23 cellular contexts compared by ENCODE assay signal in the genomic region with DNA sequence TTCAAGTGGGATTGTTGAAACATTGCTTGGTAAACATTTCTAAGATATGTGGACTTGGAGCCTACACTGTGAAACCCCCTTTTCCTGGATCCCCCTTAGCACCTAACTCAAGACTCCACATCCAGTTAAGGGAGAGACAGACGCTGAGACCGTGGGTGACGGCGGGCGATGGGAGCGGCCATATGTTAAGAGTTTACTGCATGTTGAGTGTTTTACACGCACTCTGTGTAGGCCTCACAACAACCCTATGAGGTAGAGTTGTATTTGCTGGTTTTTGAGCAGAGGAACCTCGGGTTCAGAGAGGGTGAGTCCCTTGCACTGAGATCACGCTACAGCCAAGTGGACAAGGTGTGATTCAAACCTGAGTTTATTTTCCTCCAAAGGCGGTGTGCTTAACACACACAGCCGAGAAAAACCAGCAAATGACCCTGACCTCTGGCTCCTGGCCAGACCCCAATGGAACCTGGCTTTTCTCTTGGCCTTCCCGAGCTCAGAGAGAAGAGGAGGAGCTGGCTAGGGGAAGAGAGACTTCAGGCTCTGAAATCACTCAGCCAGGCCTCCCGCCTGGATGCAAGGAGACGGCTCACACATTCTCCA. TPM values are rescaled to one million over a fixed set of nuclear protein-coding genes. Genes with fewer than 3 reads are reported as not detected.
"Had no signal": no experiment of that assay in that cellular context is flagged by ENCODE, and none has a peak within 500 bp of the region (broad histone marks: within the 10 kb centered on the region; RNA-seq: fewer than 3 reads in every experiment).

No MANE protein-coding gene starts in this region.

- H3K27ac ChIP-seq: esophagus squamous epithelium, gastroesophageal sphincter, heart left ventricle, sigmoid colon, tibial artery had no signal

- H3K9me3 Mint-ChIP-seq: activated CD4-positive, alpha-beta memory T cell treated with anti-CD3 and anti-CD28 coated beads, Interleukin-2, amount 10 ng/mL, durations not matched to agents 7 days and 5 days; activated CD4-positive, alpha-beta T cell treated with anti-CD3 and anti-CD28 coated beads, Interleukin-2, amount 10 ng/mL, durations not matched to agents 24 days and 14 days; activated naive CD4-positive, alpha-beta T cell treated with anti-CD3 and anti-CD28 coated beads, Interleukin-2, amount 10 ng/mL, durations not matched to agents 7 days and 5 days; brain; natural killer cell treated with Interleukin-12 subunit alpha and Interleukin-12 subunit beta and Interleukin-15 and Interleukin-18, amount 100 ng/mL, for 72 hours had no signal

- H3K36me3 ChIP-seq: gastroesophageal sphincter, sigmoid colon had no signal

- H3K36me3 Mint-ChIP-seq: activated naive CD4-positive, alpha-beta T cell treated with anti-CD3 and anti-CD28 coated beads, Interleukin-2, amount 10 ng/mL, durations not matched to agents 7 days and 5 days; natural killer cell treated with Interleukin-12 subunit alpha and Interleukin-12 subunit beta and Interleukin-15 and Interleukin-18, amount 100 ng/mL, for 72 hours had no signal

- DNase-seq: activated CD4-positive, alpha-beta memory T cell treated with anti-CD3 and anti-CD28 coated beads, Interleukin-2, amount 10 ng/mL, durations not matched to agents 7 days and 5 days; activated CD4-positive, alpha-beta T cell treated with anti-CD3 and anti-CD28 coated beads, Interleukin-2, amount 10 ng/mL, durations not matched to agents 24 days and 14 days; activated effector memory CD4-positive, alpha-beta T cell treated with anti-CD3 and anti-CD28 coated beads, Interleukin-2, amount 50 U/mL, for 16 hours; activated naive CD4-positive, alpha-beta T cell treated with anti-CD3 and anti-CD28 coated beads, Interleukin-2, amount 10 ng/mL, durations not matched to agents 7 days and 5 days; central memory CD4-positive, alpha-beta T cell; esophagus squamous epithelium; heart left ventricle; left cardiac atrium; midbrain; nucleus accumbens; sigmoid colon; SK-N-SH; stimulated activated CD4-positive, alpha-beta T cell treated with anti-CD3 and anti-CD28 coated beads, Interleukin-15, amount 100 ng/mL, for 24 hours; stimulated activated naive CD4-positive, alpha-beta T cell treated with Interleukin-2 at 50 U/mL for 16 hours; T-helper 2 cell; tibial artery had no signal

- H3K4me1 Mint-ChIP-seq: activated CD4-positive, alpha-beta memory T cell treated with anti-CD3 and anti-CD28 coated beads, Interleukin-2, amount 10 ng/mL, durations not matched to agents 7 days and 5 days; activated naive CD4-positive, alpha-beta T cell treated with anti-CD3 and anti-CD28 coated beads, Interleukin-2, amount 10 ng/mL, durations not matched to agents 7 days and 5 days had no signal

- H3K4me3 Mint-ChIP-seq: activated CD4-positive, alpha-beta memory T cell treated with anti-CD3 and anti-CD28 coated beads, Interleukin-2, amount 10 ng/mL, durations not matched to agents 7 days and 5 days; activated CD4-positive, alpha-beta T cell treated with anti-CD3 and anti-CD28 coated beads, Interleukin-2, amount 10 ng/mL, durations not matched to agents 24 days and 14 days; activated naive CD4-positive, alpha-beta T cell treated with anti-CD3 and anti-CD28 coated beads, Interleukin-2, amount 10 ng/mL, durations not matched to agents 7 days and 5 days; brain; natural killer cell treated with Interleukin-12 subunit alpha and Interleukin-12 subunit beta and Interleukin-15 and Interleukin-18, amount 100 ng/mL, for 72 hours had no signal

- ATAC-seq: activated CD4-positive, CD25-positive, alpha-beta regulatory T cell treated with anti-CD3 and anti-CD28 coated beads, Interleukin-2, amount 50 U/mL, for 24 hours; gastroesophageal sphincter; heart left ventricle; left cardiac atrium; natural killer cell treated with Interleukin-12 subunit alpha and Interleukin-12 subunit beta and Interleukin-15 and Interleukin-18, amount 100 ng/mL, for 72 hours had no signal

- H3K4me3 ChIP-seq: esophagus squamous epithelium, gastroesophageal sphincter, heart left ventricle, lung, sigmoid colon, smooth muscle cell, tibial artery had no signal

- H3K27ac Mint-ChIP-seq: activated CD4-positive, alpha-beta memory T cell treated with anti-CD3 and anti-CD28 coated beads, Interleukin-2, amount 10 ng/mL, durations not matched to agents 7 days and 5 days; activated CD4-positive, alpha-beta T cell treated with anti-CD3 and anti-CD28 coated beads, Interleukin-2, amount 10 ng/mL, durations not matched to agents 24 days and 14 days; natural killer cell treated with Interleukin-12 subunit alpha and Interleukin-12 subunit beta and Interleukin-15 and Interleukin-18, amount 100 ng/mL, for 72 hours had no signal

- H3K27me3 ChIP-seq: esophagus squamous epithelium, heart left ventricle, sigmoid colon, tibial artery had no signal

- H3K27me3 Mint-ChIP-seq: activated CD4-positive, alpha-beta T cell treated with anti-CD3 and anti-CD28 coated beads, Interleukin-2, amount 10 ng/mL, durations not matched to agents 24 days and 14 days had no signal

- H3K9me3 ChIP-seq: esophagus squamous epithelium, gastroesophageal sphincter, heart left ventricle, sigmoid colon, SK-N-SH, tibial artery had no signal

RNA-seq across cellular contexts. Expression of a gene that starts 46.9 kb away (rescaled TPM):
- total RNA-seq: activated CD4-positive, alpha-beta memory T cell treated with anti-CD3 and anti-CD28 coated beads, Interleukin-2, amount 10 ng/mL, durations not matched to agents 7 days and 5 days; activated CD4-positive, alpha-beta T cell treated with anti-CD3 and anti-CD28 coated beads, Interleukin-2, amount 10 ng/mL, durations not matched to agents 24 days and 14 days; left cardiac atrium; natural killer cell treated with Interleukin-12 subunit alpha and Interleukin-12 subunit beta and Interleukin-15 and Interleukin-18, amount 100 ng/mL, for 72 hours; sigmoid colon; subcutaneous adipose tissue had no signal
